ENCODE assay signal across 10 cellular contexts in the genomic region with DNA sequence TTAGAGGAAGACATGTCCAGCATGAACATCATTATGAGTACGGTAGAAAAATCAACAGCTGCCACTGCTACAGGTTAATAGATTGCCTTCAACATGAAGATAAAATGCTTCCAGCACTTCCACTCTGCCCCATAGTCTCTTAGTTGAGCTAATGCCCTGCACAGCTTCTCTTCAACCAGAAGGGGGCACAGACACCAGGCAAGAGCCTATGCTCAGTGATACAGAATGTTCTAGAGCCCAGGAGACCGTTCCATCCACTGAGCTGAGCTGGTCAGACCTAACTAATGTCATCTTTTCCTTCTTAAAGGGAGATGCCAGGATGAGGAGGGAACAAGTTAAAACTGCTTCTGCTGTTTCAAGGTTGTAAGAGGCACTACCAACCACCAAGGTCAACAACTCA. TPM values are rescaled to one million over a fixed set of nuclear protein-coding genes. Genes with fewer than 3 reads are reported as not detected.
A peak's percentile ranks its signal among the peaks of the same experiment; 100 is the strongest.
DNase-seq lines count a peak whose midpoint lies in the region; ATAC-seq and TF ChIP-seq lines count a peak whose summit lies in the region.
"Had no signal": no experiment of that assay in that cellular context is flagged by ENCODE, and none has a peak within 500 bp of the region (broad histone marks: within the 10 kb centered on the region; RNA-seq: fewer than 3 reads in every experiment).

No MANE protein-coding gene starts in this region.

- H3K4me1 Mint-ChIP-seq in CD14-positive monocyte (no peaks in the 10 kb centered on the region), endothelial cell (ENCODE audit: unreplicated experiment) (no peaks in the 10 kb centered on the region)

- H3K36me3 Mint-ChIP-seq in CD14-positive monocyte (no peaks in the 10 kb centered on the region), endothelial cell (ENCODE audit: low read depth, unreplicated experiment) (no peaks in the 10 kb centered on the region)

- no peak for TF ChIP-seq EP300 in esophagus muscularis mucosa (IDR thresholded peaks at IDR 0.05)

- no TSS peak for BruUV-seq in Panc1 (replicated peaks; lab: Mats Ljungman, UMichigan)

- ATAC-seq in GM19395 (IDR thresholded peaks at IDR 0.05; ENCODE audit: unreplicated experiment): peak; percentile 62
- peak; percentile 69; the same call in 1 of the 2 replicates for ATAC-seq in Panc1
- ATAC-seq in GM19328 (IDR thresholded peaks at IDR 0.05; ENCODE audit: unreplicated experiment): no peak
- ATAC-seq in GM19324 (IDR thresholded peaks at IDR 0.05; ENCODE audit: low FRiP score, unreplicated experiment): no peak

- peaks cover 0 to 4% (median 0%) of the 10 kb centered on the region in 7 donors for H3K9me3 Mint-ChIP-seq in CD14-positive monocyte
- H3K9me3 Mint-ChIP-seq in endothelial cell (ENCODE audit: unreplicated experiment): no peaks in the 10 kb centered on the region
- H3K9me3 Mint-ChIP-seq: stimulated activated naive CD8-positive, alpha-beta T cell treated with anti-CD3 and anti-CD28 coated beads, Interleukin-15, Interleukin-2, amounts not matched to agents 100 ng/mL and 50 ng/mL, for 24 hours had no signal

- DNase-seq in CD14-positive monocyte (ENCODE audit: low spot score) (no peak), Panc1 (ENCODE audit: low read depth, low spot score) (no peak), germinal center (ENCODE audit: low spot score) (peak; percentile 3), esophagus muscularis mucosa (ENCODE audit: extremely low spot score) (no peak), endothelial cell (ENCODE audit: low spot score) (no peak)

- 84% methylated on average over 2 of the region's 2 CpGs for WGBS in esophagus muscularis mucosa

- no peaks in the 10 kb centered on the region for H3K4me1 ChIP-seq in Panc1 (ENCODE audit: control insufficient read depth, insufficient read depth, low read length)
- no peaks in the 10 kb centered on the region for H3K4me1 ChIP-seq in esophagus muscularis mucosa
- H3K4me1 ChIP-seq: right atrium auricular region had no signal

- TF ChIP-seq POLR2A in esophagus muscularis mucosa (IDR thresholded peaks at IDR 0.05; ENCODE audit: low read depth): no peak

- H3K27me3 Mint-ChIP-seq in CD14-positive monocyte (ENCODE audit: low read depth in 3 of 3): peaks cover 3 to 11% (median 5%) of the 10 kb centered on the region in 3 donors
- H3K27me3 Mint-ChIP-seq in endothelial cell (ENCODE audit: unreplicated experiment): no peaks in the 10 kb centered on the region

- H3K27ac ChIP-seq in Panc1 (ENCODE audit: low read length) (no peak overlapping the region), esophagus muscularis mucosa (replicated peaks in 1 of 4) (no peak overlapping the region)
- H3K27ac ChIP-seq: right atrium auricular region had no signal

- POLR2A ChIA-PET in Panc1 (lab: Charles Lee): no interaction called here

- TF ChIP-seq CTCF in CD14-positive monocyte (IDR thresholded peaks at IDR 0.05) (peak; percentile 37), Panc1 (IDR thresholded peaks at IDR 0.05) (peak; percentile 51), esophagus muscularis mucosa (IDR thresholded peaks at IDR 0.05) (peak in 1 of 3 experiments; percentile 9), endothelial cell (IDR thresholded peaks at IDR 0.05; ENCODE audit: unreplicated experiment) (no peak)

- H3K27me3 ChIP-seq in Panc1 (ENCODE audit: control insufficient read depth, insufficient read depth, low read length) (no peaks in the 10 kb centered on the region), esophagus muscularis mucosa (no peaks in the 10 kb centered on the region)
- H3K27me3 ChIP-seq: right atrium auricular region had no signal

- H3K9me3 ChIP-seq in Panc1 (ENCODE audit: control insufficient read depth, insufficient read depth, low read depth, low read length) (no peaks in the 10 kb centered on the region), esophagus muscularis mucosa (no peaks in the 10 kb centered on the region)
- H3K9me3 ChIP-seq: right atrium auricular region had no signal

- CTCF ChIA-PET in Panc1 (lab: Charles Lee): interaction anchor here (0.5 to 1.2 kb wide), 2 partner anchors 39 to 469 kb away, joined by 3 read pairs; no protein-coding TSS in a partner anchor

- no peak overlapping the region for H3K27ac Mint-ChIP-seq in CD14-positive monocyte
- no peak overlapping the region for H3K27ac Mint-ChIP-seq in endothelial cell (ENCODE audit: unreplicated experiment)
- H3K27ac Mint-ChIP-seq: stimulated activated naive CD8-positive, alpha-beta T cell treated with anti-CD3 and anti-CD28 coated beads, Interleukin-15, Interleukin-2, amounts not matched to agents 100 ng/mL and 50 ng/mL, for 24 hours had no signal

- intact Hi-C loops in CD14-positive monocyte (cut with micrococcal nuclease) (no loop called here), Panc1 (cut with micrococcal nuclease; ENCODE audit: unreplicated experiment) (no loop called here), esophagus muscularis mucosa (cut with DNase I) (no loop called here)

- H3K4me3 Mint-ChIP-seq in CD14-positive monocyte (no peak overlapping the region), endothelial cell (ENCODE audit: unreplicated experiment) (no peak overlapping the region)
- H3K4me3 Mint-ChIP-seq: stimulated activated naive CD8-positive, alpha-beta T cell treated with anti-CD3 and anti-CD28 coated beads, Interleukin-15, Interleukin-2, amounts not matched to agents 100 ng/mL and 50 ng/mL, for 24 hours had no signal

- in situ Hi-C loops in Panc1 (cut with HindIII; ENCODE audit: low pct_unique_long_range_greater_than_20kb, low sequenced_read_pairs): no loop called here

- no peaks in the 10 kb centered on the region for H3K36me3 ChIP-seq in Panc1 (ENCODE audit: control insufficient read depth, insufficient read depth, low read length)
- no peaks in the 10 kb centered on the region for H3K36me3 ChIP-seq in esophagus muscularis mucosa
- H3K36me3 ChIP-seq: right atrium auricular region had no signal

- H3K4me3 ChIP-seq in Panc1 (ENCODE audit: low read depth in 2 of 2, low read length in 2 of 2) (no peak overlapping the region), esophagus muscularis mucosa (no peak overlapping the region)
- H3K4me3 ChIP-seq: right atrium auricular region had no signal

RNA-seq across cellular contexts. Expression of a gene that starts 42.2 kb away (rescaled TPM):
- polyA plus RNA-seq in CD14-positive monocyte: not detected
- 0.36 TPM for total RNA-seq in Panc1 (2021; ENCODE audit: unreplicated experiment)
- polyA plus RNA-seq in Panc1 (2012; ENCODE audit: insufficient read length): 0.38 TPM
- total RNA-seq in esophagus muscularis mucosa: 1 to 10 TPM in 2 of 4 donors, under 1 TPM in 2; 0.83 to 1.6 (median 1.2) TPM
- total RNA-seq in endothelial cell (ENCODE audit: unreplicated experiment): 23.6 TPM

RNA-seq across cellular contexts. Expression of a gene that starts 56.5 kb away (rescaled TPM):
- polyA plus RNA-seq in CD14-positive monocyte: 1 to 10 TPM; 2.7 to 3.0 TPM
- 19.6 TPM for total RNA-seq in Panc1 (2021; ENCODE audit: unreplicated experiment)
- polyA plus RNA-seq in Panc1 (2012; ENCODE audit: insufficient read length): 8.9 TPM
- 1 to 10 TPM; 6.3 to 8.3 (median 7.2) TPM for total RNA-seq in esophagus muscularis mucosa
- 9.6 TPM for total RNA-seq in endothelial cell (ENCODE audit: unreplicated experiment)

Comparison
In these comparisons a context has a peak if more than half of its experiments do, and no peak if none do; other contexts are left out.
1. ATAC-seq: peak in GM19395 (single experiment) and Panc1 (single experiment); none in GM19328 (single experiment) and GM19324 (single experiment).